8 cellular contexts compared by ENCODE assay signal in the genomic region with DNA sequence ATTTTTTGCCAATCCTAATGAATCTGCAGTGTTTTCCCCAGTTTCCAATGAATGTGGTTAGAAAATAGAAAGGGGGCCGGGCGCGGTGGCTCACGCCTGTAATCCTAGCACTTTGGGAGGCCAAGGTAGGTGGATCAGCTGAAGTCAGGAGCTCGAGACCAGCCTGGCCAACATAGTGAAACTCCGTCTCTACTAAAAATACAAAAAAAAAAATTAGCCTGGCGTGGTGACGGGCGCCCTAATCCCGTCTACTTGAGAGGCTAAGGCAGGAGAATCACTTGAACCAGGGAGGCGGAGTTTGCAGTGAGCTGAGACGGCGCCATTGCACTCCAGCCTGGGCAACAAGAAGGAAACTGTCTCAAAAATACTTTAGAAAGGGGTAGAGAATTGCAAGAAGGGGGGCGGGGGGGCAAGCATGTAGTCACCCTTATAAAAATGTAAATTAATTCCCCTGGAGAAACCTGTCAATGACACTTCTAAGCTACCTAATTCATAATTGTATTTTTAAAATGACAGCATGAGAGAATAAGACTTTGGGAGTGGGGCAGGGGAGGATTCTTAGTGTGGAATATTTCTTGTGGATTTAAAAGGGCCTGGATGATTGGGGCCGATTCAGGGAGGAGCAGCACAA. TPM values are rescaled to one million over a fixed set of nuclear protein-coding genes. Genes with fewer than 3 reads are reported as not detected.
DNase-seq lines count a peak whose midpoint lies in the region; ATAC-seq, FAIRE-seq and TF ChIP-seq lines count a peak whose summit lies in the region.

No MANE protein-coding gene starts in this region.

- H3K27me3 ChIP-seq in PC-9 (ENCODE audit: insufficient read depth, low read depth) (no peaks in the 10 kb centered on the region), pancreas (no peaks in the 10 kb centered on the region)

- peak overlapping the region; percentile 98 for H3K27ac Mint-ChIP-seq in endothelial cell (ENCODE audit: unreplicated experiment)

- intact Hi-C loops in PC-9 (cut with micrococcal nuclease; ENCODE audit: unreplicated experiment), result loop anchor here (1.0 kb wide), 1 partner anchor 135 kb away; no protein-coding TSS in a partner anchor
- intact Hi-C loops in pancreas (cut with DNase I), result loop anchor here in 1 of 3 donors (5.0 kb wide), 1 partner anchor 137 kb away; no protein-coding TSS in a partner anchor

- BruUV-seq in PC-9 (replicated peaks; lab: Mats Ljungman, UMichigan), result no TSS peak

- peaks cover 15% of the 10 kb centered on the region for H3K36me3 ChIP-seq in PC-9 (ENCODE audit: low read depth)
- peaks cover 0 to 17% (median 4%) of the 10 kb centered on the region in 3 donors for H3K36me3 ChIP-seq in pancreas

- ATAC-seq in pancreas, result peak in 2 of 4 donors; percentile 1 to 3
- no peak for ATAC-seq in GM18502 (IDR thresholded peaks at IDR 0.05; ENCODE audit: poor library complexity, unreplicated experiment)

- no peaks in the 10 kb centered on the region for H3K9me3 Mint-ChIP-seq in endothelial cell (ENCODE audit: unreplicated experiment)

- peaks cover 45% of the 10 kb centered on the region for H3F3A ChIP-seq in PC-9 (ENCODE audit: insufficient read depth, low read depth)

- POLR2A ChIA-PET in PC-9 (lab: Charles Lee; ENCODE audit: unreplicated experiment), result interaction anchor here (0.6 to 1.1 kb wide), 3 partner anchors 134 to 416 kb away, joined by 5 to 6 read pairs (median 6); partner anchors contain the start of gene RPL36AL

- no peaks in the 10 kb centered on the region for H3K9me2 ChIP-seq in PC-9 (ENCODE audit: insufficient read depth)

- peak overlapping the region; percentile 84 for H3K4me2 ChIP-seq in PC-9

- DNase-seq in Daoy (ENCODE audit: low read depth), result peak; percentile 15
- no peak for DNase-seq in PC-9
- DNase-seq in endothelial cell (ENCODE audit: low spot score), result no peak
- DNase-seq in pancreas, result peak in 1 of 6 donors; percentile 16
- DNase-seq in HUDEP-2 (lab: John Stamatoyannopoulos, UW; ENCODE audit: unreplicated experiment in 76 of 76), result no peak
- DNase-seq in 8988T, result no peak
- DNase-seq in NCI-H2081 treated with DMSO at 0.1 percent for 48 hours (lab: John Stamatoyannopoulos, UW), result no peak

- H4K20me1 ChIP-seq in PC-9 (ENCODE audit: insufficient read depth), result peaks cover 11% of the 10 kb centered on the region; the same call in 1 of the 2 replicates

- no peak for FAIRE-seq in pancreas (lab: Jason Lieb, UNC)

- H3K4me3 ChIP-seq in PC-9 (peak overlapping the region; percentile 100), pancreas (peak overlapping the region; percentile 59 to 99 (median 82))

- peak overlapping the region; percentile 98 for H3K4me3 Mint-ChIP-seq in endothelial cell (ENCODE audit: unreplicated experiment)

- no peaks in the 10 kb centered on the region for H3K9me3 ChIP-seq in PC-9 (ENCODE audit: insufficient read depth, low read depth)
- no peaks in the 10 kb centered on the region for H3K9me3 ChIP-seq in pancreas

- peaks cover 14% of the 10 kb centered on the region for H3K4me1 Mint-ChIP-seq in endothelial cell (ENCODE audit: unreplicated experiment)

- CTCF ChIA-PET in PC-9 (lab: Charles Lee), result no interaction called here

- WGBS in pancreas, 2 donors, result 17 to 18% methylated on average over 15 of the region's 15 CpGs

- H3K27me3 Mint-ChIP-seq in endothelial cell (ENCODE audit: unreplicated experiment), result peaks cover 10% of the 10 kb centered on the region

- peaks cover 6% of the 10 kb centered on the region for H3K36me3 Mint-ChIP-seq in endothelial cell (ENCODE audit: low read depth, unreplicated experiment)

- H3K4me1 ChIP-seq in PC-9 (replicated peaks; ENCODE audit: insufficient read depth), result peaks cover 36% of the 10 kb centered on the region
- H3K4me1 ChIP-seq in pancreas, result peaks cover 6 to 24% (median 22%) of the 10 kb centered on the region in 3 donors

- H3K27ac ChIP-seq in PC-9 (peak overlapping the region; percentile 84), pancreas (peak overlapping the region; percentile 84 to 97 (median 96))

- no peak overlapping the region; the same call in 1 of the 2 replicates for H2AFZ ChIP-seq in PC-9

- peaks cover 46% of the 10 kb centered on the region for H3K79me2 ChIP-seq in PC-9 (ENCODE audit: low read depth)

- TF ChIP-seq CTCF in PC-9 (conservative IDR thresholded peaks at IDR 0.05) (no peak), endothelial cell (IDR thresholded peaks at IDR 0.05; ENCODE audit: unreplicated experiment) (no peak), pancreas (IDR thresholded peaks at IDR 0.05) (no peak)

RNA-seq across cellular contexts. Expression of gene KLHDC2, which starts 1.7 kb away (rescaled TPM):
- total RNA-seq in Daoy (2014; rRNA removed; shearing (Covaris generic)), result 41.5 and 42.5 TPM in 2 replicates
- 45.3 and 45.8 TPM in 2 replicates for total RNA-seq in PC-9 (2021)
- 39.7 TPM for total RNA-seq in endothelial cell (ENCODE audit: unreplicated experiment)
- 10 to 100 TPM; 25.4 to 50.9 (median 45.4) TPM for total RNA-seq in pancreas
- polyA plus RNA-seq in pancreas, result 10 to 100 TPM; 31.1 to 58.9 TPM
